8 cellular contexts compared by ENCODE assay signal in the genomic region with DNA sequence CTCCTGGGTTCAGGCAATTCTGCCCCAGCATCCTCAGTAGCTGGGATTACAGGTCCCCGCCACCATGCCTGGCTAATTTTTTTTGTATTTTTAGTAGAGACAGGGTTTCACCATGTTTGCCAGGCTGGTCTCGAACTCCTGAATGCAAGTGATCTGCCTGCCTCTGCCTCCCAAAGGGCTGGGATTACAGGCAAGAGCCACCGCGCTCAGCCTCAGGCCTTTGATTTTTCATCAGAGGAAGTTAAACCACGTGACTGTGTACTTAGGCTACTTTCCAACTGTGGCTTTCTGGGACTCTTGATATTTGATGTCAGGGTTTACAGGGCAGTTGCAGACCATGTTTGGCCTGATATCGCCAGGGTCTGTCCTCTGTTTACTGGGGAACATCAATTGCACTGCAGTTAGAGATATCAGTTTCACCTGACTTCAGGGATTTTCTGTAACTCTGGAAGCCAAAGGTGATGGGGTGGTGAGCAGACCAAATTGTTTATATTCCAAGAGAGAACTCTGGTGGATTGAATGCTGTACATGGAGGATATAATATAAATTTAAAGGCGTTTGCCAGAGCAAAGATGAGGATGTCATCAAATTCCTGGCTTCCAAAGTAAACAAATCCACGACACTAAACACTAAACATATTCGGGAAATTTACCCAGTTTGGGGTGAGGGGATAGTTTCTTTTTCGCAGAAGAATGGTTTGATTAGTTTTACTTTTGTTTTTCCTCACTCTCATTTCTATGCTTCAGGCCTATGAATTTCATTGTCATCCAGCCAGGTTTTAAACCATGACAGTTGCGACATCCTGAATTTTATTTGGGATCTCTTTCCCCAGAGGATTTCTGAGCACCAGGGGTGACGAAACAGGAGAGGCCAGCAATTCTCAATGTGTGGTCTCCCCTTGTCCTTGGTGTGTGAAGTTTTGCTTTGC. TPM values are rescaled to one million over a fixed set of nuclear protein-coding genes. Genes with fewer than 3 reads are reported as not detected.
A peak's percentile ranks its signal among the peaks of the same experiment; 100 is the strongest.
DNase-seq lines count a peak whose midpoint lies in the region; ATAC-seq and TF ChIP-seq lines count a peak whose summit lies in the region.

No MANE protein-coding gene starts in this region.

- H3K36me3 ChIP-seq in SU-DHL-6 (ENCODE audit: low read length) (peaks cover 14% of the 10 kb centered on the region; the same call in 1 of the 2 replicates), sigmoid colon (peaks cover 11 to 45% (median 16%) of the 10 kb centered on the region in 4 donors)

- no peak overlapping the region for H2AFZ ChIP-seq in SU-DHL-6 (ENCODE audit: low read depth, low read length, severe bottlenecking)

- TF ChIP-seq EP300 in sigmoid colon (IDR thresholded peaks at IDR 0.05): no peak

- TF ChIP-seq POLR2A in sigmoid colon (IDR thresholded peaks at IDR 0.05): no peak

- H3K79me2 ChIP-seq in SU-DHL-6 (ENCODE audit: insufficient read depth, low read length): peaks cover 70% of the 10 kb centered on the region

- H3K9me2 ChIP-seq in SU-DHL-6 (replicated peaks; ENCODE audit: insufficient read depth, low read length): no peaks in the 10 kb centered on the region

- H3K27me3 ChIP-seq in SU-DHL-6 (ENCODE audit: low read length) (no peaks in the 10 kb centered on the region), sigmoid colon (no peaks in the 10 kb centered on the region)

- H3K4me2 ChIP-seq in SU-DHL-6 (ENCODE audit: low read depth, low read length, poor library complexity, severe bottlenecking): peak overlapping the region; percentile 14

- no peaks in the 10 kb centered on the region for H3F3A ChIP-seq in SU-DHL-6 (ENCODE audit: insufficient read depth)

- peak; percentile 12 for DNase-seq in stimulated activated CD4-positive, alpha-beta T cell treated with anti-CD3 and anti-CD28 coated beads, Interleukin-15, amount 100 ng/mL, for 24 hours
- DNase-seq in stimulated activated CD4-positive, alpha-beta T cell treated with anti-CD3 and anti-CD28 coated beads, Interleukin-1b, Interleukin-23, amount 100 ng/mL, for 48 hours: no peak
- DNase-seq in fibroblast of peridontal ligament (ENCODE audit: extremely low read depth) (peak; percentile 67), sigmoid colon (no peak)

- no peak overlapping the region for H3K27ac ChIP-seq in SU-DHL-6 (ENCODE audit: low read depth, low read length)
- peak overlapping the region in 3 of 4 donors; percentile 23 to 33 (median 31) for H3K27ac ChIP-seq in sigmoid colon

- 23 to 40% methylated on average over 12 of the region's 12 CpGs for WGBS in sigmoid colon, 2 donors

- ATAC-seq in GM21576 (IDR thresholded peaks at IDR 0.05; ENCODE audit: unreplicated experiment) (no peak), GM19328 (IDR thresholded peaks at IDR 0.05; ENCODE audit: unreplicated experiment) (no peak), HG02885 (IDR thresholded peaks at IDR 0.05; ENCODE audit: poor library complexity, unreplicated experiment) (no peak)

- H3K9ac ChIP-seq in SU-DHL-6 (ENCODE audit: low read length): no peak overlapping the region

- no peaks in the 10 kb centered on the region for H3K9me3 ChIP-seq in SU-DHL-6 (ENCODE audit: insufficient read depth, low read length)
- H3K9me3 ChIP-seq in sigmoid colon: no peaks in the 10 kb centered on the region

- H3K4me3 ChIP-seq in SU-DHL-6 (ENCODE audit: insufficient read depth, low read length, poor library complexity, severe bottlenecking) (no peak overlapping the region), sigmoid colon (no peak overlapping the region)

- intact Hi-C loops in sigmoid colon (cut with DNase I): loop anchor here (5.0 kb wide), 1 partner anchor 145 kb away; a partner anchor contains a TSS

- TF ChIP-seq CTCF in SU-DHL-6 (IDR thresholded peaks at IDR 0.05; ENCODE audit: insufficient read depth, low read length, poor library complexity, severe bottlenecking) (no peak), sigmoid colon (IDR thresholded peaks at IDR 0.05) (no peak)

- peaks cover 0 to 61% (median 50%) of the 10 kb centered on the region in 4 donors for H3K4me1 ChIP-seq in sigmoid colon

- H4K20me1 ChIP-seq in SU-DHL-6 (ENCODE audit: low read depth, low read length): 0 out of 2 replicates have a peak, but pooled peaks cover 4% of the 10 kb centered on the region

RNA-seq across cellular contexts. Expression of a gene that starts 4.2 kb away (rescaled TPM):
- 100 to 1,000 TPM in 2 of 4 donors, 10 to 100 TPM in 2; 54.2 to 148 (median 110) TPM for total RNA-seq in sigmoid colon
- polyA plus RNA-seq in sigmoid colon: 10 to 100 TPM; 47.2 to 74.7 (median 55.9) TPM

Comparison
In these comparisons a context has a peak if more than half of its experiments do, and no peak if none do; other contexts are left out.
1. DNase-seq: peak in stimulated activated CD4-positive, alpha-beta T cell treated with anti-CD3 and anti-CD28 coated beads, Interleukin-15, amount 100 ng/mL, for 24 hours (single experiment) and fibroblast of peridontal ligament (single experiment); none in stimulated activated CD4-positive, alpha-beta T cell treated with anti-CD3 and anti-CD28 coated beads, Interleukin-1b, Interleukin-23, amount 100 ng/mL, for 48 hours (single experiment) and sigmoid colon (single experiment).